Comparison of ENCODE assay signal across 29 cellular contexts in genomic region chr2:19251554-19251953, GRCh38.
DNase-seq lines count a peak whose midpoint lies in the region; ATAC-seq, FAIRE-seq and TF ChIP-seq lines count a peak whose summit lies in the region.
"Had no signal": no experiment of that assay in that cellular context is flagged by ENCODE, and none has a peak within 500 bp of the region (broad histone marks: within the 10 kb centered on the region; RNA-seq: fewer than 3 reads in every experiment).

No MANE protein-coding gene starts in this region.

- no peak overlapping the region for H2BK120ac ChIP-seq in H1 (replicated peaks; ENCODE audit: low read depth, low read length)

- no peak overlapping the region for H3K23ac ChIP-seq in H1 (ENCODE audit: insufficient read length)

- H3K27ac ChIP-seq in HepG2 (ENCODE audit: extremely low read length, insufficient read depth, low read length) (no peak overlapping the region), right lobe of liver (no peak overlapping the region), H1 (ENCODE audit: low read depth, low read length) (no peak overlapping the region), smooth muscle cell (ENCODE audit: low read depth) (no peak overlapping the region)
- H3K27ac ChIP-seq: 22Rv1, HL-60 had no signal

- no peaks in the 10 kb centered on the region for H3F3A ChIP-seq in smooth muscle cell (ENCODE audit: low read depth)

- H2BK5ac ChIP-seq in H1 (ENCODE audit: low read depth, low read length) = no peak overlapping the region

- TF ChIP-seq POLR2A in HepG2 (IDR thresholded peaks at IDR 0.05; ENCODE audit: insufficient read depth in 1 of 2, low read depth in 2 of 2, low read length in 2 of 2) = no peak
- no peak for TF ChIP-seq POLR2A in right lobe of liver (IDR thresholded peaks at IDR 0.05)
- no peak for TF ChIP-seq POLR2A in H1 (IDR thresholded peaks at IDR 0.05; ENCODE audit: control extremely low read depth in 1 of 2, low read depth in 2 of 2, low read length in 2 of 2)

- H3K4me3 ChIP-seq in HepG2 (replicated peaks in 1 of 3; ENCODE audit: insufficient read depth in 1 of 3, low read depth in 2 of 3, low read length in 3 of 3) (no peak overlapping the region), right lobe of liver (no peak overlapping the region), H1 (ENCODE audit: extremely low read depth in 1 of 4, insufficient read depth in 2 of 4, low read depth in 3 of 4, low read length in 4 of 4) (no peak overlapping the region), smooth muscle cell (no peak overlapping the region)
- H3K4me3 ChIP-seq: GM12878 had no signal

- intact Hi-C loops in HepG2 (cut with micrococcal nuclease; ENCODE audit: unreplicated experiment) (no loop called here), right lobe of liver (cut with DNase I) (no loop called here)

- H2AK5ac ChIP-seq in H1 (ENCODE audit: low read depth, low read length) = no peak overlapping the region

- no peaks in the 10 kb centered on the region for H3K79me1 ChIP-seq in H1 (ENCODE audit: low read depth, low read length)

- H3K4me1 ChIP-seq in HepG2 (ENCODE audit: insufficient read depth, low read length) (no peaks in the 10 kb centered on the region), right lobe of liver (no peaks in the 10 kb centered on the region), H1 (replicated peaks in 1 of 4; ENCODE audit: control insufficient read depth in 3 of 4, insufficient read depth in 4 of 4, low read length in 3 of 4) (no peaks in the 10 kb centered on the region), smooth muscle cell (ENCODE audit: low read depth) (no peaks in the 10 kb centered on the region)
- H3K4me1 ChIP-seq: BE2C had no signal

- CTCF ChIA-PET in HepG2 (lab: Yijun Ruan, JAX; ENCODE audit: low intra/inter-chr PET ratio, low total read pairs) = no interaction called here
- CTCF ChIA-PET in H1 (lab: Charles Lee; ENCODE audit: partially characterized antibody) = interaction anchor here (0.6 to 1.1 kb wide), 2 partner anchors 14 to 34 kb away, joined by 3 to 4 read pairs; no protein-coding TSS in a partner anchor

- peak overlapping the region; percentile 55 for H3K14ac ChIP-seq in H1 (ENCODE audit: insufficient read length)

- no peak for DNase-seq in HepG2 (ENCODE audit: low spot score)
- no peak for DNase-seq in right lobe of liver
- no peak for DNase-seq in H1 (ENCODE audit: low read depth in 1 of 2, low spot score in 2 of 2)
- peak; percentile 78 for DNase-seq in iris pigment epithelial cell (ENCODE audit: low read depth)
- DNase-seq in smooth muscle cell (lab: John Stamatoyannopoulos, UW; ENCODE audit: unreplicated experiment) = no peak
- DNase-seq in NCI-H1930 (lab: John Stamatoyannopoulos, UW) = no peak
- no peak for DNase-seq in activated gamma-delta T cell (lab: John Stamatoyannopoulos, UW)
- DNase-seq: BE2C; CD8-positive, alpha-beta memory T cell; DMS 273 treated with DMSO at 0.1 percent for 48 hours; DMS79; EL; GDM1; H7; Karpas-422; NCI-H1105; NCI-H1436 treated with DMSO at 0.1 percent for 48 hours; NCI-H187 treated with DMSO at 0.1 percent for 48 hours; NCI-H2107; NCI-H446 treated with DMSO at 0.1 percent for 48 hours; NCI-H526; NCI-H82; NK-92 treated with Interleukin-12 subunit alpha and Interleukin-12 subunit beta, amount 100 ng/mL, for 24 hours; PC-3; SK-N-SH had no signal

- no peak overlapping the region for H2BK12ac ChIP-seq in H1 (ENCODE audit: low read depth, low read length)

- H2BK15ac ChIP-seq in H1 (ENCODE audit: low read length) = no peak overlapping the region

- BruUV-seq in HepG2 (replicated peaks; lab: Mats Ljungman, UMichigan) = no TSS peak

- H3K23me2 ChIP-seq in H1 (ENCODE audit: low read depth, low read length) = no peaks in the 10 kb centered on the region

- H4K91ac ChIP-seq in H1 (replicated peaks; ENCODE audit: insufficient read length, low read length) = no peak overlapping the region

- POLR2A ChIA-PET in HepG2 (lab: Yijun Ruan, JAX) = no interaction called here
- POLR2A ChIA-PET in H1 (lab: Charles Lee; ENCODE audit: partially characterized antibody) = no interaction called here

- 37% methylated on average over 4 of the region's 4 CpGs for whole genome bisulfite sequencing in HepG2 (ENCODE audit: low lambda C conversion rate)
- 72% methylated on average over 4 of the region's 4 CpGs for WGBS in right lobe of liver (ENCODE audit: insufficient coverage, low coverage, low lambda C conversion rate, missing lambda C conversion rate)
- 92% methylated on average over 4 of the region's 4 CpGs; no CpG with 5 or more reads in 1 of the 2 experiments for WGBS in H1 (ENCODE audit: extremely low coverage in 1 of 2, insufficient coverage in 1 of 2, insufficient read length in 1 of 2, insufficient replicate concordance in 2 of 2, low coverage in 1 of 2, low lambda C conversion rate in 2 of 2, missing lambda C conversion rate in 1 of 2), 2 experiments
- WGBS in smooth muscle cell (ENCODE audit: low lambda C conversion rate) = 58% methylated on average over 4 of the region's 4 CpGs

- H3K27me3 ChIP-seq in HepG2 (ENCODE audit: control insufficient read depth in 1 of 2, insufficient read depth in 2 of 2, low read length in 2 of 2) (no peaks in the 10 kb centered on the region), right lobe of liver (no peaks in the 10 kb centered on the region), H1 (replicated peaks in 1 of 4; ENCODE audit: control insufficient read depth in 3 of 4, extremely low read depth in 1 of 4, insufficient read depth in 3 of 4, low read length in 3 of 4) (no peaks in the 10 kb centered on the region), smooth muscle cell (ENCODE audit: low read depth) (no peaks in the 10 kb centered on the region)
- H3K27me3 ChIP-seq: BE2C had no signal

- H3K36me3 ChIP-seq in HepG2 (replicated peaks in 1 of 2; ENCODE audit: control insufficient read depth in 1 of 2, insufficient read depth in 2 of 2, low read length in 2 of 2) = no peaks in the 10 kb centered on the region
- H3K36me3 ChIP-seq in right lobe of liver = no peaks in the 10 kb centered on the region
- no peaks in the 10 kb centered on the region for H3K36me3 ChIP-seq in H1 (ENCODE audit: control insufficient read depth in 2 of 4, insufficient read depth in 4 of 4, low read length in 3 of 4)
- no peaks in the 10 kb centered on the region for H3K36me3 ChIP-seq in smooth muscle cell (ENCODE audit: low read depth)
- H3K36me3 ChIP-seq: BE2C had no signal

- H3K18ac ChIP-seq in H1 (ENCODE audit: extremely low read depth, low read length) = no peak overlapping the region

- H3K56ac ChIP-seq in H1 (replicated peaks; ENCODE audit: insufficient read length, low read depth, low read length) = no peak overlapping the region

- no peak overlapping the region for H4K8ac ChIP-seq in H1 (ENCODE audit: extremely low read depth, insufficient read depth, low read length)

- H4K20me1 ChIP-seq in HepG2 (ENCODE audit: insufficient read depth, low read length) = no peaks in the 10 kb centered on the region
- no peaks in the 10 kb centered on the region for H4K20me1 ChIP-seq in H1 (replicated peaks in 1 of 2; ENCODE audit: control insufficient read depth in 1 of 2, insufficient read depth in 2 of 2, low read length in 2 of 2)
- H4K20me1 ChIP-seq in smooth muscle cell (ENCODE audit: low read depth) = no peaks in the 10 kb centered on the region

- H3K4ac ChIP-seq in H1 (replicated peaks; ENCODE audit: insufficient read length, low read depth, low read length) = no peak overlapping the region

- H2AFZ ChIP-seq in HepG2 (ENCODE audit: low read length) (no peak overlapping the region), H1 (ENCODE audit: low read length) (no peak overlapping the region), smooth muscle cell (ENCODE audit: low read depth) (no peak overlapping the region)

- no peaks in the 10 kb centered on the region for H3K9me3 ChIP-seq in HepG2 (ENCODE audit: low read length)
- H3K9me3 ChIP-seq in right lobe of liver = no peaks in the 10 kb centered on the region
- H3K9me3 ChIP-seq in H1 (ENCODE audit: insufficient read depth in 2 of 2, low read depth in 1 of 2, low read length in 1 of 2) = no peaks in the 10 kb centered on the region
- H3K9me3 ChIP-seq in smooth muscle cell (replicated peaks; ENCODE audit: low read depth) = no peaks in the 10 kb centered on the region
- H3K9me3 ChIP-seq: BE2C, SK-N-SH had no signal

- FAIRE-seq in HepG2 (lab: Jason Lieb, UNC) (no peak), H1 (lab: Jason Lieb, UNC) (no peak)
- FAIRE-seq: GM12878 had no signal

- no peak overlapping the region for H2BK20ac ChIP-seq in H1 (ENCODE audit: low read length)

- no peak overlapping the region for H4K5ac ChIP-seq in H1 (ENCODE audit: insufficient read length, low read depth, low read length)

- TF ChIP-seq RAD21 in HepG2 (CRISPR knock-in tag; IDR thresholded peaks at IDR 0.05) (no peak), H1 (IDR thresholded peaks at IDR 0.05 in 1 of 2, conservative IDR thresholded peaks at IDR 0.05 in 1 of 2; ENCODE audit: low read depth in 2 of 2, low read length in 2 of 2) (no peak)

- TF ChIP-seq EP300 in HepG2 (IDR thresholded peaks at IDR 0.05; ENCODE audit: low read depth in 2 of 2, low read length in 2 of 2) (no peak), HepG2 (CRISPR knock-in tag; IDR thresholded peaks at IDR 0.05; ENCODE audit: borderline replicate concordance) (no peak), H1 (IDR thresholded peaks at IDR 0.05; ENCODE audit: borderline replicate concordance in 1 of 2, low read depth in 2 of 2, low read length in 2 of 2) (no peak)

- in situ Hi-C loops in HepG2 (cut with HindIII; ENCODE audit: extremely low pct_ligation_motif_present, low pct_unique_long_range_greater_than_20kb) = no loop called here

- no peaks in the 10 kb centered on the region for H3K79me2 ChIP-seq in HepG2 (ENCODE audit: insufficient read depth, low read length)
- H3K79me2 ChIP-seq in H1 (ENCODE audit: control insufficient read depth in 1 of 2, insufficient read depth in 2 of 2, low read length in 2 of 2) = no peaks in the 10 kb centered on the region
- H3K79me2 ChIP-seq in smooth muscle cell (ENCODE audit: low read depth) = no peaks in the 10 kb centered on the region

- H3K9ac ChIP-seq in HepG2 (ENCODE audit: insufficient read depth, low read depth, low read length) (no peak overlapping the region), H1 (replicated peaks in 1 of 4; ENCODE audit: extremely low read depth in 1 of 4, low read depth in 3 of 4, low read length in 3 of 4) (no peak overlapping the region), smooth muscle cell (ENCODE audit: low read depth) (no peak overlapping the region)
- H3K9ac ChIP-seq: SK-N-SH had no signal

- no peak for TF ChIP-seq CTCF in HepG2 (CRISPR knock-in tag; IDR thresholded peaks at IDR 0.05)
- no peak for TF ChIP-seq CTCF in right lobe of liver (IDR thresholded peaks at IDR 0.05)
- no peak for TF ChIP-seq CTCF in H1 (IDR thresholded peaks at IDR 0.05; ENCODE audit: control extremely low read depth in 1 of 3, insufficient read depth in 1 of 3, low read depth in 1 of 3, low read length in 3 of 3)
- TF ChIP-seq CTCF in smooth muscle cell (IDR thresholded peaks at IDR 0.05; ENCODE audit: borderline replicate concordance, insufficient read depth, poor library complexity, severe bottlenecking) = no peak

- H3K4me2 ChIP-seq in HepG2 (ENCODE audit: low read depth, low read length) = no peak overlapping the region
- H3K4me2 ChIP-seq in H1 (ENCODE audit: insufficient read depth in 1 of 2, low read depth in 2 of 2, low read length in 2 of 2) = no peak overlapping the region
- H3K4me2 ChIP-seq in smooth muscle cell = peak overlapping the region; percentile 44
- H3K4me2 ChIP-seq: SK-N-SH had no signal

- ATAC-seq in HepG2 (no peak), right lobe of liver (no peak), GM18502 (IDR thresholded peaks at IDR 0.05; ENCODE audit: poor library complexity, unreplicated experiment) (no peak)
- ATAC-seq: GM12878, PC-3 had no signal

Comparison
In these comparisons a context has a peak if more than half of its experiments do, and no peak if none do; other contexts are left out.
1. Of the 41 proteins assayed by ChIP-seq in both HepG2 and H1: peak only in HepG2: CEBPB; only in H1: none; in both: none; in neither: 40.